Comparison of ENCODE assay signal across 17 cellular contexts in the genomic region with DNA sequence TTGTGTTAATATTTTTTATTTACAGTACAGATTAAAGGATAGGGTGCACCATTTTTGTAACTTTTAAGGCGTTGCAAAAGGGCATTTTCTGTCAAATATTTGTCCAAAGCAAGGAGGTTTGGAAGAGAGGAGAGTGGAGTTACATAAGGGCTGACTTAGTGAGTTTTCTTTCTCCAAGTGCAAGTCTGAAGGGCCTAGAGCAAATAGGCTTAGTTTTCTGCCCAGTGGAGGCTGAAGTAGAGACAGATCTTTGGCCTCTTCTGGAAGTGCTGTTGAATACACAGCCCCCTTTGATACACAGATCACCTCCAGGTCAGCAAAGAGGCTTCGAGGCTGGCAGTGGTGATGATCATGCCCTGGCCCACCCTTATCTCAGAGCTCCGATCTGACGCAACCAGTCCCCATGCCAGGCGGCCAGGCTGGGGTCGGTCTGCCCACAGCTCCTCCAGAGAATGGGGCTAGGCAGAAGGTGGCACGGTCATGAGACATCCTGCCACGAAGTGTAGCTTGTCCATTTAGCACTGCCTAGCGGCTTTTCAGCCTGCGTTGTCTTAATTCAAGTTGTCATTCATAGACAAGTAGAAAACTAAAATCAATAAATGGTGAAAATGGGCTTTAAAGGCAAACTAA.
A peak's percentile ranks its signal among the peaks of the same experiment; 100 is the strongest.
DNase-seq lines count a peak whose midpoint lies in the region; ATAC-seq and TF ChIP-seq lines count a peak whose summit lies in the region.
"Had no signal": no experiment of that assay in that cellular context is flagged by ENCODE, and none has a peak within 500 bp of the region (broad histone marks: within the 10 kb centered on the region; RNA-seq: fewer than 3 reads in every experiment).

No MANE protein-coding gene starts in this region.

- TF ChIP-seq CTCF in lower lobe of right lung (IDR thresholded peaks at IDR 0.05) (no peak), progenitor cell of endocrine pancreas (IDR thresholded peaks at IDR 0.05; ENCODE audit: unreplicated experiment) (no peak)

- no peaks in the 10 kb centered on the region for H3K9me3 ChIP-seq in BLaER1 treated with 17β-estradiol and CSF1 and Interleukin-3, amounts not matched to agents 10 nM and 100 nM (replicated peaks in 1 of 11)
- no peaks in the 10 kb centered on the region for H3K9me3 ChIP-seq in lower lobe of right lung

- intact Hi-C loops in lower lobe of right lung (cut with DNase I) = no loop called here

- no peaks in the 10 kb centered on the region for H3K9me3 Mint-ChIP-seq in progenitor cell of endocrine pancreas (ENCODE audit: low read depth)
- H3K9me3 Mint-ChIP-seq: GM23338 had no signal

- H3K27me3 ChIP-seq in BLaER1 treated with 17β-estradiol and CSF1 and Interleukin-3, amounts not matched to agents 10 nM and 100 nM = peaks cover 0 to 44% (median 18%) of the 10 kb centered on the region in 11 experiments; a peak in 18 of 22 replicates
- peaks cover 5% of the 10 kb centered on the region for H3K27me3 ChIP-seq in lower lobe of right lung (ENCODE audit: low read depth)

- peaks cover 26 to 77% (median 44%) of the 10 kb centered on the region in 10 experiments for H3K4me1 ChIP-seq in BLaER1 treated with 17β-estradiol and CSF1 and Interleukin-3, amounts not matched to agents 10 nM and 100 nM
- H3K4me1 ChIP-seq in lower lobe of right lung = peaks cover 4% of the 10 kb centered on the region

- H3K4me2 ChIP-seq in BLaER1 treated with 17β-estradiol and CSF1 and Interleukin-3, amounts not matched to agents 10 nM and 100 nM = peak overlapping the region; percentile 35 to 83 (median 74); a peak in 21 of 22 replicates
- H3K4me2 ChIP-seq: GM23338 had no signal

- ATAC-seq in lower lobe of right lung (peak; percentile 64 to 86), HG03095 (IDR thresholded peaks at IDR 0.05; ENCODE audit: unreplicated experiment) (no peak)
- ATAC-seq: GM23338, HCT116 had no signal

- no peak overlapping the region for H3K4me3 Mint-ChIP-seq in progenitor cell of endocrine pancreas (ENCODE audit: low read depth)
- H3K4me3 Mint-ChIP-seq: B cell; CD4-positive, alpha-beta memory T cell; GM23338; H9 had no signal

- no peak for DNase-seq in lower lobe of right lung
- DNase-seq in retina = peak; percentile 41
- no peak for DNase-seq in progenitor cell of endocrine pancreas (ENCODE audit: low spot score, unreplicated experiment)
- DNase-seq in NCI-H2081 (lab: John Stamatoyannopoulos, UW) = no peak
- DNase-seq: C1 segment of cervical spinal cord; Calu3; CD4-positive, alpha-beta memory T cell; COR-L47; DMS53; DMS79 treated with DMSO at 0.1 percent for 48 hours; GF-D8; H9 had no signal

- peaks cover 71% of the 10 kb centered on the region for H3K27me3 Mint-ChIP-seq in progenitor cell of endocrine pancreas

- no peak overlapping the region for H3K4me3 ChIP-seq in BLaER1 treated with 17β-estradiol and CSF1 and Interleukin-3, amounts not matched to agents 10 nM and 100 nM
- no peak overlapping the region for H3K4me3 ChIP-seq in lower lobe of right lung
- H3K4me3 ChIP-seq: GM23338 had no signal

- peaks cover 0 to 26% (median 0%) of the 10 kb centered on the region in 11 experiments; a peak in 2 of 22 replicates for H4K20me1 ChIP-seq in BLaER1 treated with 17β-estradiol and CSF1 and Interleukin-3, amounts not matched to agents 10 nM and 100 nM

- no peak overlapping the region for H3K27ac Mint-ChIP-seq in progenitor cell of endocrine pancreas
- H3K27ac Mint-ChIP-seq: B cell; CD4-positive, alpha-beta memory T cell; GM23338; H9 had no signal

- H3K27ac ChIP-seq in BLaER1 treated with 17β-estradiol and CSF1 and Interleukin-3, amounts not matched to agents 10 nM and 100 nM = peak overlapping the region in 3 of 11 experiments; percentile 15 to 48 (median 46); a peak in 5 of 22 replicates
- no peak overlapping the region for H3K27ac ChIP-seq in lower lobe of right lung

- no peaks in the 10 kb centered on the region for H3K36me3 Mint-ChIP-seq in progenitor cell of endocrine pancreas (ENCODE audit: insufficient read depth)
- H3K36me3 Mint-ChIP-seq: CD4-positive, alpha-beta memory T cell had no signal

- no peaks in the 10 kb centered on the region for H3K36me3 ChIP-seq in BLaER1 treated with 17β-estradiol and CSF1 and Interleukin-3, amounts not matched to agents 10 nM and 100 nM
- no peaks in the 10 kb centered on the region for H3K36me3 ChIP-seq in lower lobe of right lung

- H3K9ac ChIP-seq in BLaER1 treated with 17β-estradiol and CSF1 and Interleukin-3, amounts not matched to agents 10 nM and 100 nM = no peak overlapping the region; a peak in 2 of 22 replicates

- peaks cover 19% of the 10 kb centered on the region for H3K4me1 Mint-ChIP-seq in progenitor cell of endocrine pancreas (ENCODE audit: low read depth)
- H3K4me1 Mint-ChIP-seq: B cell had no signal
